Comparison of ENCODE assay signal across 12 cellular contexts in the genomic region with DNA sequence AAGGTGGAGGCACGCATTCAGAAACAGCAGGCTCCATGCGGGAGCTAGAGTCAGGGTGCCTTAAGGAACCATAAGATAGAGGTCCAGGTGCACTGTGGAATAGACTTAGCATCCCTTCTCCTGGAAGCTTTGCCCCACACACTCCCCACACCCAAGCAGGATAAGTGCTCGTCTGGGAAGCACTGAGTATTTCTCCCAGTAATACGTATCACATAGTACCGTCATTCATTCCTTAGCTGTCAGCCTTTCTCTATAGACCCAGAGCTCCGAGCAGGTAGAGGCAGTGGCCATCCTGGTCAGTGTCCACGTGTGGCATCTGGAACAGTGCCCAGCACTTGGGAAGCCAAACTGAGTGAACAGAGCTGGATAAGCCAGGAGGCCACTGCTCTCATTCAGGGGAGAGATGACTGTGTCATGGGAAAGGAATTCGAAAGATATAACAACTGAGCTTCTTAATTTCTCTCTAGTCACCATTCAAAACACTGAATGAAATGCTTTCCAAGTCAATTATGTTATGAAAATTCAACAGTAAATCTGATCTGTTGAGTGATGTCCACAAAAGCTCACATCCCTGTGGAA. TPM values are rescaled to one million over a fixed set of nuclear protein-coding genes. Genes with fewer than 3 reads are reported as not detected.
DNase-seq lines count a peak whose midpoint lies in the region; ATAC-seq, FAIRE-seq and TF ChIP-seq lines count a peak whose summit lies in the region.
"Had no signal": no experiment of that assay in that cellular context is flagged by ENCODE, and none has a peak within 500 bp of the region (broad histone marks: within the 10 kb centered on the region; RNA-seq: fewer than 3 reads in every experiment).

No MANE protein-coding gene starts in this region.

- TF ChIP-seq EP300 in K562 (IDR thresholded peaks at IDR 0.05; ENCODE audit: low read length): no peak

- no peak for TF ChIP-seq CTCF in K562 (IDR thresholded peaks at IDR 0.05 in 2 of 3, conservative IDR thresholded peaks at IDR 0.05 in 1 of 3; ENCODE audit: insufficient read depth in 2 of 3, low read depth in 1 of 3, low read length in 3 of 3)
- no peak for TF ChIP-seq CTCF in gastrocnemius medialis (IDR thresholded peaks at IDR 0.05 in 4 of 5, conservative IDR thresholded peaks at IDR 0.05 in 1 of 5)

- H3K4me1 ChIP-seq in K562 (replicated peaks in 1 of 2; ENCODE audit: control insufficient read depth in 2 of 2, insufficient read depth in 2 of 2, low read length in 2 of 2): no peaks in the 10 kb centered on the region; a peak in 1 of 5 replicates
- H3K4me1 ChIP-seq in right cardiac atrium (ENCODE audit: control insufficient read depth, insufficient read depth, low read length): peaks cover 13% of the 10 kb centered on the region
- H3K4me1 ChIP-seq in gastrocnemius medialis: peaks cover 37 to 47% of the 10 kb centered on the region in 2 donors
- peaks cover 2 to 8% of the 10 kb centered on the region in 2 donors for H3K4me1 ChIP-seq in small intestine (ENCODE audit: control insufficient read depth in 2 of 2, insufficient read depth in 1 of 2, low read depth in 1 of 2, low read length in 1 of 2)

- no peak overlapping the region for H3K4me2 ChIP-seq in K562 (ENCODE audit: insufficient read depth, low read length)

- H3K4me1 Mint-ChIP-seq in activated T-helper 17 cell treated with anti-CD3 and anti-CD28 coated beads, Interleukin-2, amount 50 U/mL, for 72 hours: no peaks in the 10 kb centered on the region
- H3K4me1 Mint-ChIP-seq: immature natural killer cell had no signal

- DNase-seq in HK-2 (ENCODE audit: unreplicated experiment): peak; percentile 78
- no peak for DNase-seq in K562 (ENCODE audit: extremely low read depth in 1 of 4, low spot score in 3 of 4)
- peak; percentile 38 to 80 (median 79) for DNase-seq in right cardiac atrium
- DNase-seq in gastrocnemius medialis: peak in 1 of 2 donors; percentile 37
- DNase-seq in G401 (ENCODE audit: low spot score): no peak
- DNase-seq in small intestine: no peak
- DNase-seq: activated naive CD8-positive, alpha-beta T cell treated with anti-CD3 and anti-CD28 coated beads for 36 hours; H7; immature natural killer cell; MM.1S had no signal

- CTCF ChIA-PET in K562 (lab: Yijun Ruan, JAX; ENCODE audit: low intra/inter-chr PET ratio): no interaction called here

- WGBS in K562 (ENCODE audit: insufficient coverage, low coverage, missing lambda C conversion rate): 6% methylated on average over 8 of the region's 8 CpGs
- WGBS in right cardiac atrium: 63% methylated on average over 8 of the region's 8 CpGs
- 47 to 61% (median 52%) methylated on average over 8 of the region's 8 CpGs for WGBS in small intestine, 3 donors

- no peak overlapping the region for H3K9ac ChIP-seq in K562 (ENCODE audit: insufficient read depth in 1 of 2, low read depth in 2 of 2, low read length in 2 of 2)

- no peak overlapping the region for H3K4me3 Mint-ChIP-seq in activated T-helper 17 cell treated with anti-CD3 and anti-CD28 coated beads, Interleukin-2, amount 50 U/mL, for 72 hours
- H3K4me3 Mint-ChIP-seq: activated naive CD8-positive, alpha-beta T cell treated with anti-CD3 and anti-CD28 coated beads for 36 hours; immature natural killer cell had no signal

- TF ChIP-seq RAD21 in K562 (CRISPR knock-in tag; conservative IDR thresholded peaks at IDR 0.05 in 1 of 2, IDR thresholded peaks at IDR 0.05 in 1 of 2): no peak

- H3K9me3 ChIP-seq in K562 (replicated peaks; ENCODE audit: control insufficient read depth, insufficient read depth, low read depth, low read length): no peaks in the 10 kb centered on the region
- H3K9me3 ChIP-seq in right cardiac atrium (ENCODE audit: control insufficient read depth, low read length): no peaks in the 10 kb centered on the region
- no peaks in the 10 kb centered on the region for H3K9me3 ChIP-seq in gastrocnemius medialis
- no peaks in the 10 kb centered on the region for H3K9me3 ChIP-seq in small intestine (ENCODE audit: control insufficient read depth, low read depth)

- TF ChIP-seq POLR2A in K562 (conservative IDR thresholded peaks at IDR 0.05) (no peak), gastrocnemius medialis (IDR thresholded peaks at IDR 0.05) (no peak)

- ATAC-seq in K562 (no peak), right cardiac atrium (peak; percentile 71 to 75), gastrocnemius medialis (peak in 1 of 2 donors; percentile 37), GM21825 (IDR thresholded peaks at IDR 0.05; ENCODE audit: unreplicated experiment) (no peak)
- no peak for ATAC-seq in activated T-helper 17 cell treated with anti-CD3 and anti-CD28 coated beads, Interleukin-2, amount 50 U/mL, for 72 hours (replicated peaks)

- no peak overlapping the region for H3K27ac ChIP-seq in K562 (ENCODE audit: extremely low read depth, low read depth, low read length)
- H3K27ac ChIP-seq in right cardiac atrium (ENCODE audit: low read length): peak overlapping the region; percentile 42
- H3K27ac ChIP-seq in gastrocnemius medialis: peak overlapping the region; percentile 14 to 43 (median 34)
- H3K27ac ChIP-seq in small intestine (ENCODE audit: low read depth in 1 of 2, low read length in 1 of 2): peak overlapping the region in 1 of 2 donors; percentile 69

- H3K9me1 ChIP-seq in K562 (ENCODE audit: control insufficient read depth, insufficient read depth, low read length): no peaks in the 10 kb centered on the region

- in situ Hi-C loops in K562 (cut with MboI): no loop called here
- in situ Hi-C loops in gastrocnemius medialis (cut with MboI; ENCODE audit: low sequenced_read_pairs in 4 of 4): no loop called here
- in situ Hi-C loops in G401 (cut with HindIII; ENCODE audit: low sequenced_read_pairs): loop anchor here (25.0 kb wide), 1 partner anchor 267 kb away; no protein-coding TSS in a partner anchor

- no peaks in the 10 kb centered on the region for H4K20me1 ChIP-seq in K562 (replicated peaks; ENCODE audit: control insufficient read depth, insufficient read depth, low read length)

- H3K9me3 Mint-ChIP-seq in activated T-helper 17 cell treated with anti-CD3 and anti-CD28 coated beads, Interleukin-2, amount 50 U/mL, for 72 hours: no peaks in the 10 kb centered on the region
- H3K9me3 Mint-ChIP-seq: activated naive CD8-positive, alpha-beta T cell treated with anti-CD3 and anti-CD28 coated beads for 36 hours had no signal

- FAIRE-seq in K562 (lab: Jason Lieb, UNC) (no peak), small intestine (lab: Jason Lieb, UNC) (no peak)

- POLR2A ChIA-PET in K562 (lab: Yijun Ruan, JAX): interaction anchor here (0.6 to 1.3 kb wide), 3 partner anchors 10 to 761 kb away, joined by 3 to 4 read pairs (median 3); partner anchors contain the start of gene APBB2

- H3K27me3 ChIP-seq in K562 (ENCODE audit: control insufficient read depth in 2 of 2, insufficient read depth in 2 of 2, low read length in 2 of 2) (peaks cover 3 to 8% of the 10 kb centered on the region in 2 experiments; a peak in 2 of 5 replicates), right cardiac atrium (ENCODE audit: control insufficient read depth, insufficient read depth) (no peaks in the 10 kb centered on the region), gastrocnemius medialis (no peaks in the 10 kb centered on the region), small intestine (ENCODE audit: control insufficient read depth in 2 of 2, insufficient read depth in 2 of 2, low read length in 2 of 2) (peaks cover 0 to 2% of the 10 kb centered on the region in 2 donors)

- H3K36me3 Mint-ChIP-seq in activated T-helper 17 cell treated with anti-CD3 and anti-CD28 coated beads, Interleukin-2, amount 50 U/mL, for 72 hours (ENCODE audit: low read depth): no peaks in the 10 kb centered on the region
- H3K36me3 Mint-ChIP-seq: activated naive CD8-positive, alpha-beta T cell treated with anti-CD3 and anti-CD28 coated beads for 36 hours; immature natural killer cell had no signal

- H3K27me3 Mint-ChIP-seq in activated T-helper 17 cell treated with anti-CD3 and anti-CD28 coated beads, Interleukin-2, amount 50 U/mL, for 72 hours: peaks cover 34% of the 10 kb centered on the region

- BruUV-seq in K562 (replicated peaks; lab: Mats Ljungman, UMichigan): no TSS peak

- H3K79me2 ChIP-seq in K562 (ENCODE audit: control insufficient read depth, insufficient read depth, low read length): no peaks in the 10 kb centered on the region

- intact Hi-C loops in K562 (cut with micrococcal nuclease): no loop called here
- intact Hi-C loops in right cardiac atrium (cut with DNase I): loop anchor here in 2 of 4 donors (10.0 kb wide), 1 partner anchor 60 kb away; no protein-coding TSS in a partner anchor
- intact Hi-C loops in gastrocnemius medialis (cut with DNase I; ENCODE audit: low total_unique reads): no loop called here

- no peak overlapping the region for H3K27ac Mint-ChIP-seq in activated T-helper 17 cell treated with anti-CD3 and anti-CD28 coated beads, Interleukin-2, amount 50 U/mL, for 72 hours
- H3K27ac Mint-ChIP-seq: activated naive CD8-positive, alpha-beta T cell treated with anti-CD3 and anti-CD28 coated beads for 36 hours; immature natural killer cell had no signal

- no peak overlapping the region for H2AFZ ChIP-seq in K562 (ENCODE audit: low read depth, low read length)

- H3K4me3 ChIP-seq in K562: no peak overlapping the region
- no peak overlapping the region for H3K4me3 ChIP-seq in right cardiac atrium (ENCODE audit: low read length)
- H3K4me3 ChIP-seq in gastrocnemius medialis: no peak overlapping the region
- no peak overlapping the region for H3K4me3 ChIP-seq in small intestine (ENCODE audit: low read depth in 1 of 2, low read length in 2 of 2)

- no peaks in the 10 kb centered on the region for H3K36me3 ChIP-seq in K562 (ENCODE audit: control insufficient read depth, insufficient read depth, low read length)
- H3K36me3 ChIP-seq in gastrocnemius medialis: no peaks in the 10 kb centered on the region
- no peaks in the 10 kb centered on the region for H3K36me3 ChIP-seq in small intestine (ENCODE audit: control insufficient read depth in 2 of 2, insufficient read depth in 2 of 2, low read length in 2 of 2)

RNA-seq across cellular contexts. Expression of gene APBB2, which starts 9.9 kb away (rescaled TPM):
- 3.2 and 3.4 TPM in 2 replicates for total RNA-seq in K562 (2011; cell fraction: chromatin; rRNA removed; ENCODE audit: low replicate concordance)
- 1.8 and 2.6 TPM in 2 replicates for total RNA-seq in K562 (2011; cell fraction: nucleolus; rRNA removed)
- 1.2 and 1.3 TPM in 2 replicates for total RNA-seq in K562 (2011; cell fraction: nucleoplasm; rRNA removed)
- total RNA-seq in K562 (2014; rRNA removed) (1.4 and 2.4 TPM in 2 replicates), K562 (2014; rRNA removed; fragmentation: Illumina TruSeq; extraction: Trizol) (1.7 and 1.9 TPM in 2 replicates), K562 (2015; rRNA removed; fragmentation: Illumina TruSeq; extraction: Trizol) (1.5 and 1.8 TPM in 2 replicates), K562 (2021) (2.1 TPM in 2 replicates), right cardiac atrium (10 to 100 TPM; 36.6 to 46.2 (median 39.6) TPM), gastrocnemius medialis (10 to 100 TPM; 14.3 to 20.5 (median 14.5) TPM)
- polyA plus RNA-seq in K562 (2011; rRNA removed) (0.20 and 0.24 TPM in 2 replicates), K562 (2014; fragmentation: Illumina TruSeq; extraction: Trizol) (1.4 and 2.0 TPM in 2 replicates), K562 (2014; fragmentation: Nextera tagmentation; extraction: Ambion mirVana) (under 1 TPM; 0.08 to 0.24 TPM), K562 (2014; rRNA removed) (0.73 and 0.90 TPM in 2 replicates), right cardiac atrium (12.7 TPM), small intestine (10 to 100 TPM in 1 of 3 donors, 1 to 10 TPM in 2; 4.5 to 12.0 (median 5.7) TPM)
- 0.09 and 0.10 TPM in 2 replicates for polyA plus RNA-seq in K562 (2011; cell fraction: cytosol; rRNA removed)
- polyA plus RNA-seq in K562 (2011; cell fraction: nucleus; rRNA removed): 0.28 and 0.40 TPM in 2 replicates
- polyA plus RNA-seq in K562 (2012): 0.77 and 3.3 TPM in 2 replicates
- 0.21 and 0.39 TPM in 2 replicates for polyA minus RNA-seq in K562 (2011; rRNA and poly(A)+ RNA removed)
- 1.3 TPM in 1 of 2 replicates, not detected in the other for polyA minus RNA-seq in K562 (2011; cell fraction: cytosol; rRNA and poly(A)+ RNA removed)
- polyA minus RNA-seq in K562 (2011; cell fraction: nucleus; rRNA and poly(A)+ RNA removed): 0.56 and 1.5 TPM in 2 replicates
- total RNA-seq in G401 (2014; rRNA removed; shearing (Covaris generic)): 23.1 and 29.7 TPM in 2 replicates
- 1 to 10 TPM; 1.6 to 3.0 TPM for total RNA-seq in activated T-helper 17 cell treated with anti-CD3 and anti-CD28 coated beads, Interleukin-2, amount 50 U/mL, for 72 hours
- polyA plus RNA-seq: immature natural killer cell had no signal

RNA-seq across cellular contexts. Expression of gene UCHL1, which starts 52.2 kb away (rescaled TPM):
- total RNA-seq in K562 (2011; cell fraction: chromatin; rRNA removed; ENCODE audit: low replicate concordance): not detected in 2 replicates
- not detected in 2 replicates for total RNA-seq in K562 (2011; cell fraction: nucleolus; rRNA removed)
- total RNA-seq in K562 (2011; cell fraction: nucleoplasm; rRNA removed): not detected in 2 replicates
- total RNA-seq in K562 (2014; rRNA removed): not detected in 2 replicates
- not detected in 2 replicates for total RNA-seq in K562 (2014; rRNA removed; fragmentation: Illumina TruSeq; extraction: Trizol)
- total RNA-seq in K562 (2015; rRNA removed; fragmentation: Illumina TruSeq; extraction: Trizol): not detected in 2 replicates
- total RNA-seq in K562 (2021): 0.42 and 0.58 TPM in 2 replicates
- polyA plus RNA-seq in K562 (2011; rRNA removed): not detected in 2 replicates
- polyA plus RNA-seq in K562 (2011; cell fraction: cytosol; rRNA removed): 0.09 and 0.13 TPM in 2 replicates
- polyA plus RNA-seq in K562 (2011; cell fraction: nucleus; rRNA removed): not detected in 2 replicates
- not detected in 2 replicates for polyA plus RNA-seq in K562 (2012)
- not detected in 2 replicates for polyA plus RNA-seq in K562 (2014; fragmentation: Illumina TruSeq; extraction: Trizol)
- not detected for polyA plus RNA-seq in K562 (2014; fragmentation: Nextera tagmentation; extraction: Ambion mirVana)
- polyA plus RNA-seq in K562 (2014; rRNA removed): not detected in 2 replicates
- polyA minus RNA-seq in K562 (2011; rRNA and poly(A)+ RNA removed): not detected in 2 replicates
- polyA minus RNA-seq in K562 (2011; cell fraction: cytosol; rRNA and poly(A)+ RNA removed): not detected in 2 replicates
- not detected in 2 replicates for polyA minus RNA-seq in K562 (2011; cell fraction: nucleus; rRNA and poly(A)+ RNA removed)
- total RNA-seq in right cardiac atrium: 10 to 100 TPM in 3 of 4 donors, 1 to 10 TPM in 1; 8.3 to 47.7 (median 28.4) TPM
- polyA plus RNA-seq in right cardiac atrium: 63.9 TPM
- 100 to 1,000 TPM in 2 of 4 donors, 10 to 100 TPM in 2; 24.8 to 176 (median 71.0) TPM for total RNA-seq in gastrocnemius medialis
- 900 and 922 TPM in 2 replicates for total RNA-seq in G401 (2014; rRNA removed; shearing (Covaris generic))
- 100 to 1,000 TPM in 1 of 3 donors, 1 to 10 TPM in 1, not detected in 1; 5.4 to 134 TPM for polyA plus RNA-seq in small intestine
- 1 to 10 TPM; 1.0 to 4.9 TPM for total RNA-seq in activated T-helper 17 cell treated with anti-CD3 and anti-CD28 coated beads, Interleukin-2, amount 50 U/mL, for 72 hours
- polyA plus RNA-seq: immature natural killer cell had no signal

Comparison
In these comparisons a context has a peak if more than half of its experiments do, and no peak if none do; other contexts are left out.
1. DNase-seq: peak in HK-2 (single experiment) and right cardiac atrium (3 of 3); none in K562 (0 of 4), G401 (single experiment) and small intestine (single experiment).
2. ATAC-seq: peak in right cardiac atrium (2 of 2); none in K562 (single experiment), GM21825 (single experiment) and activated T-helper 17 cell treated with anti-CD3 and anti-CD28 coated beads, Interleukin-2, amount 50 U/mL, for 72 hours (single experiment).